24 cellular contexts compared by ENCODE assay signal in the genomic region with DNA sequence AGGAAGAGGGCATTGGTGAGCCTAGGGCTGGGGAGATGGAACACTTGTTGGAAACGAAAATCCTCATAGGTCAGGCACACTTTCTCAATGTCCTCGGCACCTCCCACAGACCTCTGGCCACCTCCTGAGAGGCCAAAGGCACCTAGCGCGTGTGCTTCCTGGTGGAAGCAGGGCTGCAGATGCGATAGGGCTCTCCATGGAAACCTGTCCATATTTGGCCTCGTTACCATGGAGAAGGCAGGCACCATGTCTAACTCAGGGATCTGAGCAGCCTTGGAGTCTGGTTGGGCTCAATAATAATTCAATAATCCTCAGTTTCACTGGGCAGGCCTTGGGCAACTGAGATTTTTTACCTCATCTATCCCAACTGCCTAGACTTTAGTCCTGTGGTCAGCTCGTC. TPM values are rescaled to one million over a fixed set of nuclear protein-coding genes. Genes with fewer than 3 reads are reported as not detected.
DNase-seq lines count a peak whose midpoint lies in the region; ATAC-seq, FAIRE-seq and TF ChIP-seq lines count a peak whose summit lies in the region.
"Had no signal": no experiment of that assay in that cellular context is flagged by ENCODE, and none has a peak within 500 bp of the region (broad histone marks: within the 10 kb centered on the region; RNA-seq: fewer than 3 reads in every experiment).

No MANE protein-coding gene starts in this region.

- no peak for ATAC-seq in left lung
- ATAC-seq: GM12878, Right ventricle myocardium inferior had no signal

- intact Hi-C loops in left lung (cut with DNase I): no loop called here

- H3K27me3 ChIP-seq in left lung: no peaks in the 10 kb centered on the region
- H3K27me3 ChIP-seq: MG63, SJSA1 had no signal

- TF ChIP-seq POLR2A in GM12892 (IDR thresholded peaks at IDR 0.05; ENCODE audit: low read depth, low read length): no peak

- DNase-seq in DMS 273 (lab: John Stamatoyannopoulos, UW; ENCODE audit: unreplicated experiment): peak; percentile 4
- DNase-seq in DMS 273 treated with DMSO at 0.1 percent for 48 hours (lab: John Stamatoyannopoulos, UW): no peak
- peak; percentile 1 for DNase-seq in HT-29 (ENCODE audit: low spot score)
- peak; percentile 13 for DNase-seq in NCI-H748 treated with DMSO at 0.1 percent for 48 hours (lab: John Stamatoyannopoulos, UW)
- DNase-seq in neural crest cell (ENCODE audit: low read depth, low spot score): peak; percentile 16
- DNase-seq in stimulated activated CD4-positive, alpha-beta T cell treated with anti-CD3 and anti-CD28 coated beads, Interleukin-15, amount 100 ng/mL, for 24 hours: no peak
- no peak for DNase-seq in left lung
- no peak for DNase-seq in GM12892 (ENCODE audit: insufficient read length)
- DNase-seq: CD8-positive, alpha-beta memory T cell; DMS79 treated with DMSO at 0.1 percent for 48 hours; H9; HFFc6; Kasumi-1; MG63; NCI-H1092; NCI-H1694; NCI-H2081; NCI-H2227 treated with DMSO at 0.1 percent for 48 hours; NCI-H510A had no signal

- H3K4me3 ChIP-seq in left lung: no peak overlapping the region
- H3K4me3 ChIP-seq: GM12878, MG63, SJSA1 had no signal

- no peak overlapping the region for H3K27ac Mint-ChIP-seq in neural crest cell (ENCODE audit: unreplicated experiment)
- H3K27ac Mint-ChIP-seq: CD8-positive, alpha-beta memory T cell; H9; HFFc6 had no signal

- no peaks in the 10 kb centered on the region for H3K27me3 Mint-ChIP-seq in neural crest cell (ENCODE audit: low read depth)

- H3K4me1 Mint-ChIP-seq in neural crest cell: peaks cover 21% of the 10 kb centered on the region
- H3K4me1 Mint-ChIP-seq: CD8-positive, alpha-beta memory T cell; H9 had no signal

- H3K36me3 Mint-ChIP-seq in neural crest cell (ENCODE audit: low read depth): no peaks in the 10 kb centered on the region
- H3K36me3 Mint-ChIP-seq: CD8-positive, alpha-beta memory T cell had no signal

- no peak overlapping the region for H3K27ac ChIP-seq in left lung
- H3K27ac ChIP-seq: 22Rv1, C4-2B, SJSA1 had no signal

- no peak for FAIRE-seq in GM12892 (lab: Jason Lieb, UNC)
- FAIRE-seq: GM12878 had no signal

- no peaks in the 10 kb centered on the region for H3K9me3 ChIP-seq in left lung
- H3K9me3 ChIP-seq: MG63, SJSA1 had no signal

- H3K4me3 Mint-ChIP-seq in neural crest cell: no peak overlapping the region
- H3K4me3 Mint-ChIP-seq: CD8-positive, alpha-beta memory T cell; H9; HFFc6 had no signal

- H3K4me1 ChIP-seq in left lung: no peaks in the 10 kb centered on the region
- H3K4me1 ChIP-seq: SJSA1 had no signal

- peaks cover 0 to 3% of the 10 kb centered on the region in 2 donors for H3K36me3 ChIP-seq in left lung
- H3K36me3 ChIP-seq: MG63, SJSA1 had no signal

- TF ChIP-seq CTCF in neural crest cell (conservative IDR thresholded peaks at IDR 0.05) (no peak), left lung (IDR thresholded peaks at IDR 0.05) (no peak)

- no peaks in the 10 kb centered on the region for H3K9me3 Mint-ChIP-seq in neural crest cell
- H3K9me3 Mint-ChIP-seq: CD8-positive, alpha-beta memory T cell; HFFc6 had no signal

RNA-seq across cellular contexts. Expression of a gene that starts 58.3 kb away (rescaled TPM):
- not detected in 2 replicates for total RNA-seq in HT-29 (2014; rRNA removed; shearing (Covaris generic))
- total RNA-seq in neural crest cell: 0.63 and 0.77 TPM in 2 replicates
- total RNA-seq in left lung: 10 to 100 TPM; 17.3 to 20.6 TPM
- polyA plus RNA-seq in GM12892 (2012; ENCODE audit: missing spikeins): not detected
- total RNA-seq: GM12878, HFFc6 had no signal
- polyA plus RNA-seq: GM12878 had no signal

Comparison
In these comparisons a context has a peak if more than half of its experiments do, and no peak if none do; other contexts are left out.
1. DNase-seq: peak in DMS 273 (single experiment), HT-29 (single experiment), NCI-H748 treated with DMSO at 0.1 percent for 48 hours (single experiment) and neural crest cell (single experiment); none in DMS 273 treated with DMSO at 0.1 percent for 48 hours (single experiment), stimulated activated CD4-positive, alpha-beta T cell treated with anti-CD3 and anti-CD28 coated beads, Interleukin-15, amount 100 ng/mL, for 24 hours (single experiment), left lung (0 of 2) and GM12892 (single experiment).
2. RNA of a gene that starts 58.3 kb away (total RNA-seq): 17.3 to 20.6 TPM in left lung; 0.63 to 0.77 TPM in neural crest cell and not detected in HT-29; every median in the first group is over 10 times any median in the second.